In genomic region chr2:151808258-151809072, GRCh38 we compare ENCODE assay signal across 8 cellular contexts. TPM values are rescaled to one million over a fixed set of nuclear protein-coding genes. Genes with fewer than 3 reads are reported as not detected.
DNase-seq lines count a peak whose midpoint lies in the region; ATAC-seq and TF ChIP-seq lines count a peak whose summit lies in the region.

No MANE protein-coding gene starts in this region.

- no peak overlapping the region for H3K4me3 ChIP-seq in WERI-Rb-1 (ENCODE audit: low read depth, low read length)

- peaks cover 0 to 7% (median 3%) of the 10 kb centered on the region in 4 donors for H3K4me1 Mint-ChIP-seq in naive thymus-derived CD8-positive, alpha-beta T cell

- no peak for TF ChIP-seq CTCF in WERI-Rb-1 (IDR thresholded peaks at IDR 0.05; ENCODE audit: low read depth, low read length)

- no peaks in the 10 kb centered on the region for H3K9me3 Mint-ChIP-seq in naive thymus-derived CD8-positive, alpha-beta T cell

- no peaks in the 10 kb centered on the region for H3K27me3 Mint-ChIP-seq in naive thymus-derived CD8-positive, alpha-beta T cell

- H3K36me3 Mint-ChIP-seq in naive thymus-derived CD8-positive, alpha-beta T cell, result peaks cover 9 to 36% (median 20%) of the 10 kb centered on the region in 3 donors

- no peak overlapping the region for H3K27ac ChIP-seq in WERI-Rb-1

- peak; percentile 38; the same call in 1 of the 2 replicates for TF ChIP-seq RAD21 in Ishikawa (IDR thresholded peaks at IDR 0.05; ENCODE audit: low read depth)

- POLR2A ChIA-PET in naive thymus-derived CD8-positive, alpha-beta T cell (lab: Charles Lee), result no interaction called here

- no peak for TF ChIP-seq EP300 in Ishikawa (IDR thresholded peaks at IDR 0.05; ENCODE audit: borderline replicate concordance)

- H3K4me3 Mint-ChIP-seq in naive thymus-derived CD8-positive, alpha-beta T cell, result no peak overlapping the region

- H3K27me3 ChIP-seq in WERI-Rb-1 (ENCODE audit: insufficient read depth, low read depth, severe bottlenecking), result no peaks in the 10 kb centered on the region

- DNase-seq in DMS 273 (lab: John Stamatoyannopoulos, UW; ENCODE audit: unreplicated experiment) (peak; percentile 50), DMS 273 treated with DMSO at 0.1 percent for 48 hours (lab: John Stamatoyannopoulos, UW) (no peak), cerebellar cortex (ENCODE audit: low spot score) (peak; percentile 54), WERI-Rb-1 (no peak), NCI-H226 (no peak)
- peak in 4 of 10 donors; percentile 2 to 48 (median 40) for DNase-seq in naive thymus-derived CD8-positive, alpha-beta T cell

- peaks cover 62% of the 10 kb centered on the region for H3K36me3 ChIP-seq in WERI-Rb-1

- H3K27ac Mint-ChIP-seq in naive thymus-derived CD8-positive, alpha-beta T cell, result peak overlapping the region in 1 of 10 donors; percentile 8

- peak; percentile 58 to 65 for ATAC-seq in naive thymus-derived CD8-positive, alpha-beta T cell
- no peak for ATAC-seq in HG03039 (IDR thresholded peaks at IDR 0.05; ENCODE audit: unreplicated experiment)

- H3K9me3 ChIP-seq in WERI-Rb-1 (ENCODE audit: severe bottlenecking), result no peaks in the 10 kb centered on the region

TF ChIP-seq in Ishikawa, 13 proteins besides CTCF, POLR2A, EP300 and RAD21:
- TF ChIP-seq REST (IDR thresholded peaks at IDR 0.05; ENCODE audit: low read depth) (no peak), FOXM1 (IDR thresholded peaks at IDR 0.05; ENCODE audit: borderline replicate concordance, low read depth) (no peak), ZBTB7A (IDR thresholded peaks at IDR 0.05; ENCODE audit: low read depth) (no peak), NFIC (IDR thresholded peaks at IDR 0.05) (no peak), EGR1 (IDR thresholded peaks at IDR 0.05) (no peak), YY1 (IDR thresholded peaks at IDR 0.05; ENCODE audit: low read depth) (no peak), USF1 (IDR thresholded peaks at IDR 0.05) (no peak), TCF12 (IDR thresholded peaks at IDR 0.05; ENCODE audit: low read depth) (no peak), TAF1 (IDR thresholded peaks at IDR 0.05; ENCODE audit: low read depth) (no peak), MAX (IDR thresholded peaks at IDR 0.05) (no peak), CREB1 (IDR thresholded peaks at IDR 0.05; ENCODE audit: low read depth) (no peak), CEBPB (IDR thresholded peaks at IDR 0.05) (no peak), TEAD4 (IDR thresholded peaks at IDR 0.05) (no peak)

RNA-seq across cellular contexts. Expression of gene ARL5A, which starts 19.8 kb away (rescaled TPM):
- total RNA-seq in naive thymus-derived CD8-positive, alpha-beta T cell, result 10 to 100 TPM; 40.0 to 42.3 TPM
- 10 to 100 TPM; 43.2 to 64.0 (median 50.5) TPM for polyA plus RNA-seq in naive thymus-derived CD8-positive, alpha-beta T cell

Comparison
In these comparisons a context has a peak if more than half of its experiments do, and no peak if none do; other contexts are left out.
1. DNase-seq: peak in DMS 273 (single experiment) and cerebellar cortex (single experiment); none in DMS 273 treated with DMSO at 0.1 percent for 48 hours (single experiment), WERI-Rb-1 (single experiment) and NCI-H226 (single experiment).